In the genomic region with DNA sequence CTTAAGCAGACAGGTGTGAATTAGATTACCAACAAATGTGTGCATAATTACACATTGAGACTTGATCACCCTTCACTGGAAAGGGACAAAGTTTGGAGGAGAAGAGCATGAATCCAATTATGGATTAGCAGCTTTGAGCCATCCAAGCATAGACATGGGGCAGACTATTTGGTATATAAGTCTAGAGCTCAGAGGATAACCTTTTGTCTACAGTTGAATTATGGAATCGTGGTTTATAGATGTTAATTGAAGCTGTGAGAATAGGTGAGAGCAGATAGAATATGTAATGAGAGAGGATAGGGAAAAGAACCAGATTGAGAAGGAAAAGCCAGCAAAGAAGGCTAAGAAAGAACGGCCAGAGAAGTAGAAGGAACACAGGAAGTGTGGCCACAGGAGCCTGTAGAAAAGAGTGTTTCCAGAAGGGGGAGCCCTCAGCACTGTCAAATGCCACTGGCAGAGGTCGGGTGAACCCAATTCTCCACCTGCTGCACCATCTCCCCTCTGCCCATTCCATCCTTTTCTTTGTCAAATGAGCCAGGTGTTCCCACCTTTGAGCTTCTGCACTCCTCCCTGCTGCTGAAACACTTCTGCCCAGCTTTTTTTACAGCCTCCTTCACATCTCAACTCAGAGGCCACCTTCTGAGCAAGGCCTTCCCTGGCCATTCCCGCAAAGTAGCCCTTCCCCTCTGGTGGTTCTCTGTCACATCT, we compare ENCODE assay signal across 1 cellular context.
TF ChIP-seq lines count a peak whose summit lies in the region.

No MANE protein-coding gene starts in this region.

TF ChIP-seq in K562, 482 proteins besides CTCF, POLR2A, EP300 and RAD21 (continued from another document):
- TF ChIP-seq, protein P1, sequence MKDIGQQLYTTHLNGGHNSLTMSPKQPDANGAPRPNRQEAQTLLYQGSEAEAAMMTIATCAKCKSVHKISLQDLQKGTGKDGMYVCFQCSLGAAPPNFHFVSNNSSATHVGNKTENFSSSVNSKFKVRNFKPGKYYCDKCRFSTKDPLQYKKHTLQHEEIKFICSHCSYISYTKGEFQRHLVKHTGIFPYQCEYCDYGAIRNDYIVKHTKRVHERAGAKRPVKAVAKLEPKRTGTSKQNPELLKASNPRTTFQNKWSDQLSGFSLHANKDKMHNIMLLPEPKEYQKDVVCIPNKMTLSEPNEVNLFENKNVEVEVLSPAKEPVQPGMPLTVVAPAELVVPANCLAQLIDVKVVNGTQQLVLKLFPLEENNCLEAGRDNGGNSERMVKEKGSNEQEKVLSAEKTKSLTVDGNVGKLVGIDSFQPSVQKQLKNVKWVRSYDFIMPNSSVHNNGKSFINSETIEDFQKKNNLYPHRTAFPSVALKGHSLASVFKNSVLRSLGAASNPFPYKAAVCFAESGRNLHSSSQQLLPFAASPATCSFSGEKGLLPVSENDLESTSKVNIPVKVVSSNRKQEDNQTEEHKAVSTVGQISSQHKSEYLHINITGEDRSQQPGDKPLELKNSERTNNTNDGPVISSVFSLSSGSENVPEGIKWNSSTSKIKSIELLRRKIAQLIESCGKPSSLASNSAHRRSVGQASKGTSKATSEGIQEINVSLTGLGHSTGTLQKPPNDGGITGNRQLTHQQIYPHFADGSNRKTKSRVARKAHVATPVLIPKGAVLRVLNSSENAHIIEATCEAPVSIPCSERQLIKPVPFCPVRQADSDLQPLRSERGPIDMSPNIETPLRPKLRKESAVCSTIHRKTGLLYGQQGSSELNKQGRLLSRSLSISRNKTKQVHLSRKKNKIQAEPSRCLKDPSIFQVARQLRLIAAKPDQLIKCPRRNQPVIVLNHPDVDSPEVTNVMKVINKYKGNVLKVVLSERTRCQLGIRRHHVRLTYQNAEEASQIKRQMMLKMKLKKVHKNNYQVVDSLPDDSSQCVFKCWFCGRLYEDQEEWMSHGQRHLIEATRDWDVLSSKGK (CRISPR knock-in tag; IDR thresholded peaks at IDR 0.05): no peak
- TF ChIP-seq ZNF830 (CRISPR knock-in tag; IDR thresholded peaks at IDR 0.05) (no peak), ARID2 (IDR thresholded peaks at IDR 0.05) (peak; percentile 91), CBX1 (IDR thresholded peaks at IDR 0.05; ENCODE audit: low read depth) (no peak), HDAC1 (IDR thresholded peaks at IDR 0.05) (no peak)
